Comparison of ENCODE assay signal across 10 cellular contexts in the genomic region with DNA sequence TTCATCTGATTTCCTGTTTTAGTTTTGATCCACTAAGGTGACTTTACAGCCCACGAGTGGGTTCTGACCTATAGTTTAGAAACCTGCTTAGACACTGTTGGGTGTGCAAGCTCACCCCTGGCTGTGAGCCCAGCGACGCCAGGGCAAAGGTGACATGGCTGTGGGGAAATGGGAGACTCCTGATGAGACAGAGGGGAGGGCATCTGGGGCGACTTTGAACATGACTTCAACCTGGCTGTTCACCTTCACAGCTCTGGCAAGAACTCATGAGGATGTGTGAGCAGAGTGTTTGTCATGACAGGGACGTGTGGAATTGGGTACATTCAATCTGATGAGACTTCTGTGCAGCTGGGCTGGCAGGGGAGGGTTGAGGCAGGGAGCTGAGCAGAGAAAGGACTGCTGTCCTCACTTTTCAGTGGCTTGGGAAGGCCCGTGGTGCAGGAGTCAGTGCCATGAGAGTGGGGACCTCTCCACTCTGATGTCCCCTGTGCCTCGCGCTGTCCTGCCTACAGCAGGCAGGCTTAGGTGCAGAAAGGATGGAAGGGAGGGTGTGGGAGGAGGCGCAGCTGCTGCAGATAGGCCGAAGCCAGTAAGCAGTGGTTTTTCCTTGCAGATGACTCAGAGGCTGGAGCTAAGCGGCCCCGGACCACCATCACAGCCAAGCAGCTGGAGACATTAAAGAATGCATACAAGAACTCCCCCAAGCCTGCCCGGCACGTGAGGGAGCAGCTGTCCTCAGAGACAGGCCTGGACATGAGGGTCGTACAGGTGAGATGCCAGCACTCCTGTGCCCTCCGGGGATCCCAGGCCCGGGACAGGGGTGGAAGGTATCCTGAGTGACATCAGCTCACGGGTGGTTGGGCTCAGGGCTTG. TPM values are rescaled to one million over a fixed set of nuclear protein-coding genes. Genes with fewer than 3 reads are reported as not detected.
DNase-seq lines count a peak whose midpoint lies in the region; ATAC-seq and TF ChIP-seq lines count a peak whose summit lies in the region.
"Had no signal": no experiment of that assay in that cellular context is flagged by ENCODE, and none has a peak within 500 bp of the region (broad histone marks: within the 10 kb centered on the region; RNA-seq: fewer than 3 reads in every experiment).

No MANE protein-coding gene starts in this region.

- H3K36me3 ChIP-seq in HUES48 (ENCODE audit: control insufficient read depth, insufficient read depth, low read length) (peaks cover 22% of the 10 kb centered on the region), WERI-Rb-1 (peaks cover 44% of the 10 kb centered on the region), sigmoid colon (peaks cover 0 to 24% (median 3%) of the 10 kb centered on the region in 4 donors)

- DNase-seq in WERI-Rb-1 (no peak), right cardiac atrium (peak in 1 of 3 donors; percentile 50), sigmoid colon (peak; percentile 46), DMS153 treated with DMSO at 0.1 percent for 48 hours (lab: John Stamatoyannopoulos, UW; ENCODE audit: unreplicated experiment) (no peak), GM13977 (ENCODE audit: low spot score) (no peak)
- DNase-seq: activated CD4-positive, alpha-beta memory T cell treated with anti-CD3 and anti-CD28 coated beads, Interleukin-2, amount 10 ng/mL, durations not matched to agents 7 days and 5 days; NCI-H1417 treated with DMSO at 0.1 percent for 48 hours; stimulated activated CD4-positive, alpha-beta T cell treated with anti-CD3 and anti-CD28 coated beads, Interleukin-12 subunit alpha, Interleukin-12 subunit beta, amount 100 ng/mL, for 4 hours had no signal

- no peak for TF ChIP-seq EP300 in sigmoid colon (IDR thresholded peaks at IDR 0.05)

- peaks cover 43% of the 10 kb centered on the region for H3K4me1 ChIP-seq in HUES48 (ENCODE audit: control insufficient read depth, insufficient read depth, low read length)
- H3K4me1 ChIP-seq in right cardiac atrium (ENCODE audit: control insufficient read depth, insufficient read depth, low read length), result no peaks in the 10 kb centered on the region
- H3K4me1 ChIP-seq in sigmoid colon, result no peaks in the 10 kb centered on the region

- ATAC-seq in right cardiac atrium (peak; percentile 9 to 19), GM18867 (IDR thresholded peaks at IDR 0.05; ENCODE audit: unreplicated experiment) (no peak)

- H3K27ac ChIP-seq in HUES48 (ENCODE audit: low read depth, low read length), result peak overlapping the region; percentile 26
- H3K27ac ChIP-seq in WERI-Rb-1, result peak overlapping the region; percentile 43; the same call in 1 of the 2 replicates
- no peak overlapping the region for H3K27ac ChIP-seq in right cardiac atrium (ENCODE audit: low read length)
- no peak overlapping the region for H3K27ac ChIP-seq in sigmoid colon

- H3K9ac ChIP-seq in HUES48 (ENCODE audit: low read depth, low read length), result no peak overlapping the region

- WGBS in right cardiac atrium, result 63% methylated on average over 18 of the region's 18 CpGs
- WGBS in sigmoid colon, 2 donors, result 50 to 76% methylated on average over 18 of the region's 18 CpGs

- intact Hi-C loops in right cardiac atrium (cut with DNase I) (no loop called here), sigmoid colon (cut with DNase I) (no loop called here)

- H3K9me3 ChIP-seq in HUES48 (ENCODE audit: control insufficient read depth, insufficient read depth, low read length), result peaks cover 2% of the 10 kb centered on the region; the same call in 1 of the 2 replicates
- H3K9me3 ChIP-seq in WERI-Rb-1 (ENCODE audit: severe bottlenecking), result no peaks in the 10 kb centered on the region
- no peaks in the 10 kb centered on the region for H3K9me3 ChIP-seq in right cardiac atrium (ENCODE audit: control insufficient read depth, low read length)
- no peaks in the 10 kb centered on the region for H3K9me3 ChIP-seq in sigmoid colon

- H3K27me3 ChIP-seq in HUES48 (ENCODE audit: control insufficient read depth, insufficient read depth, low read length) (no peaks in the 10 kb centered on the region), WERI-Rb-1 (ENCODE audit: insufficient read depth, low read depth, severe bottlenecking) (no peaks in the 10 kb centered on the region), right cardiac atrium (ENCODE audit: control insufficient read depth, insufficient read depth) (no peaks in the 10 kb centered on the region), sigmoid colon (no peaks in the 10 kb centered on the region)

- H3K4me3 ChIP-seq in HUES48 (ENCODE audit: low read depth, low read length), result no peak overlapping the region
- no peak overlapping the region for H3K4me3 ChIP-seq in WERI-Rb-1 (ENCODE audit: low read depth, low read length)
- no peak overlapping the region for H3K4me3 ChIP-seq in right cardiac atrium (ENCODE audit: low read length)
- no peak overlapping the region for H3K4me3 ChIP-seq in sigmoid colon

- TF ChIP-seq POLR2A in sigmoid colon (IDR thresholded peaks at IDR 0.05), result no peak

- TF ChIP-seq CTCF in WERI-Rb-1 (IDR thresholded peaks at IDR 0.05; ENCODE audit: low read depth, low read length), result no peak
- TF ChIP-seq CTCF in sigmoid colon (IDR thresholded peaks at IDR 0.05), result no peak
- TF ChIP-seq CTCF in GM13977 (IDR thresholded peaks at IDR 0.05; ENCODE audit: extremely low read depth, insufficient read depth, missing control alignments), result no peak

- in situ Hi-C loops in GM13977 (cut with MboI; ENCODE audit: low pct_unique_long_range_greater_than_20kb, low sequenced_read_pairs, unreplicated experiment), result no loop called here

RNA-seq across cellular contexts. Expression of gene LHX4, which starts 40.9 kb away (rescaled TPM):
- total RNA-seq in right cardiac atrium, result not detected
- polyA plus RNA-seq in right cardiac atrium, result 0.02 TPM
- not detected for total RNA-seq in sigmoid colon
- polyA plus RNA-seq in sigmoid colon, result under 1 TPM; 0.44 to 0.92 (median 0.60) TPM
- total RNA-seq: activated CD4-positive, alpha-beta memory T cell treated with anti-CD3 and anti-CD28 coated beads, Interleukin-2, amount 10 ng/mL, durations not matched to agents 7 days and 5 days had no signal

Comparison
In these comparisons a context has a peak if more than half of its experiments do, and no peak if none do; other contexts are left out.
1. H3K27ac ChIP-seq: peak in HUES48 (single experiment) and WERI-Rb-1 (single experiment); none in right cardiac atrium (single experiment) and sigmoid colon (0 of 4).